ENCODE assay signal across 8 cellular contexts in genomic region chr22:21712751-21713427, GRCh38. TPM values are rescaled to one million over a fixed set of nuclear protein-coding genes. Genes with fewer than 3 reads are reported as not detected.
DNase-seq lines count a peak whose midpoint lies in the region; ATAC-seq, FAIRE-seq and TF ChIP-seq lines count a peak whose summit lies in the region.

No MANE protein-coding gene starts in this region.

- WGBS in pancreas, 2 donors, result 7 to 8% methylated on average over 14 of the region's 14 CpGs

- no peak overlapping the region for H3K27ac Mint-ChIP-seq in CD8-positive, alpha-beta T cell
- H3K27ac Mint-ChIP-seq in type B pancreatic cell, result peak overlapping the region; percentile 62

- no peaks in the 10 kb centered on the region for H3K27me3 ChIP-seq in CD8-positive, alpha-beta T cell (ENCODE audit: insufficient read depth, low read length)
- no peaks in the 10 kb centered on the region for H3K27me3 ChIP-seq in pancreas

- POLR2A ChIA-PET in CD8-positive, alpha-beta T cell (lab: Charles Lee), result no interaction called here

- H3K9me3 ChIP-seq in CD8-positive, alpha-beta T cell (ENCODE audit: low read length), result no peaks in the 10 kb centered on the region
- H3K9me3 ChIP-seq in pancreas, result no peaks in the 10 kb centered on the region

- H3K36me3 ChIP-seq in CD8-positive, alpha-beta T cell (ENCODE audit: insufficient read depth, low read length), result no peaks in the 10 kb centered on the region
- no peaks in the 10 kb centered on the region for H3K36me3 ChIP-seq in pancreas

- FAIRE-seq in pancreas (lab: Jason Lieb, UNC), result no peak

- no peaks in the 10 kb centered on the region for H3K27me3 Mint-ChIP-seq in CD8-positive, alpha-beta T cell (ENCODE audit: low read depth)
- no peaks in the 10 kb centered on the region for H3K27me3 Mint-ChIP-seq in type B pancreatic cell

- H3K9me3 Mint-ChIP-seq in CD8-positive, alpha-beta T cell, result no peaks in the 10 kb centered on the region
- no peaks in the 10 kb centered on the region for H3K9me3 Mint-ChIP-seq in type B pancreatic cell

- no peak overlapping the region for H3K4me3 ChIP-seq in CD8-positive, alpha-beta T cell (ENCODE audit: low read depth, low read length)
- H3K4me3 ChIP-seq in pancreas, result peak overlapping the region in 1 of 4 donors; percentile 3

- no peak overlapping the region for H3K27ac ChIP-seq in CD8-positive, alpha-beta T cell (ENCODE audit: low read depth, low read length)
- H3K27ac ChIP-seq in pancreas, result no peak overlapping the region

- intact Hi-C loops in CD8-positive, alpha-beta T cell (cut with DNase I, micrococcal nuclease), result loop anchor here (1.0 to 2.0 kb wide), 3 partner anchors 13 to 240 kb away; partner anchors contain the start of gene PPM1F (in 2 of the 2)
- intact Hi-C loops in pancreas (cut with DNase I), result loop anchor here in 1 of 3 donors (5.0 kb wide), 1 partner anchor 224 kb away; no protein-coding TSS in a partner anchor

- no peaks in the 10 kb centered on the region for H3K4me1 ChIP-seq in CD8-positive, alpha-beta T cell (ENCODE audit: insufficient read depth, low read length)
- H3K4me1 ChIP-seq in pancreas, result peaks cover 3 to 13% (median 13%) of the 10 kb centered on the region in 3 donors

- peak overlapping the region; percentile 37 for H3K4me3 Mint-ChIP-seq in CD8-positive, alpha-beta T cell
- no peak overlapping the region for H3K4me3 Mint-ChIP-seq in type B pancreatic cell

- peaks cover 5% of the 10 kb centered on the region for H3K4me1 Mint-ChIP-seq in CD8-positive, alpha-beta T cell (ENCODE audit: low read depth)
- H3K4me1 Mint-ChIP-seq in type B pancreatic cell (ENCODE audit: unreplicated experiment), result peaks cover 23% of the 10 kb centered on the region

- H3K36me3 Mint-ChIP-seq in CD8-positive, alpha-beta T cell, result peaks cover 3% of the 10 kb centered on the region
- H3K36me3 Mint-ChIP-seq in type B pancreatic cell, result peaks cover 12% of the 10 kb centered on the region

- TF ChIP-seq CTCF in CD8-positive, alpha-beta T cell (IDR thresholded peaks at IDR 0.05), result peak; percentile 81
- TF ChIP-seq CTCF in pancreas (IDR thresholded peaks at IDR 0.05), result peak; percentile 42 to 64 (median 60)
- TF ChIP-seq CTCF in type B pancreatic cell (conservative IDR thresholded peaks at IDR 0.05), result peak; percentile 83

- peak in 6 of 7 experiments; percentile 39 to 75 (median 57) for DNase-seq in CD8-positive, alpha-beta T cell
- DNase-seq in HPDE6-E6E7 (ENCODE audit: extremely low spot score) (peak; percentile 62), RPMI7951 (ENCODE audit: low read depth) (peak; percentile 75), globus pallidus (ENCODE audit: low spot score) (peak; percentile 77), pancreas (peak in 3 of 6 donors; percentile 56 to 73 (median 58)), type B pancreatic cell (ENCODE audit: extremely low spot score, unreplicated experiment) (no peak)
- peak; percentile 65 for DNase-seq in activated naive CD4-positive, alpha-beta T cell treated with Interleukin-2 at 50 U/mL for 16 hours

- CTCF ChIA-PET in CD8-positive, alpha-beta T cell (lab: Charles Lee), result interaction anchor here (0.8 to 1.6 kb wide), 5 partner anchors 224 to 240 kb away, joined by 3 to 10 read pairs (median 5); partner anchors contain the start of gene PPM1F

- ATAC-seq in CD8-positive, alpha-beta T cell, result peak; percentile 96
- ATAC-seq in pancreas, result peak; percentile 81 to 94 (median 88)
- ATAC-seq in HG03378 (IDR thresholded peaks at IDR 0.05; ENCODE audit: unreplicated experiment), result no peak

RNA-seq across cellular contexts. Expression of gene YPEL1, which starts 22.7 kb away (rescaled TPM):
- 1 to 10 TPM; 3.2 to 3.3 TPM for total RNA-seq in CD8-positive, alpha-beta T cell
- 1.1 and 1.8 TPM in 2 replicates for total RNA-seq in RPMI7951 (2014; rRNA removed; shearing (Covaris generic))
- 1 to 10 TPM; 2.0 to 7.2 (median 2.7) TPM for total RNA-seq in pancreas
- 1 to 10 TPM; 2.4 to 3.1 TPM for polyA plus RNA-seq in pancreas
- 7.8 and 19.3 TPM in 2 replicates for total RNA-seq in type B pancreatic cell (ENCODE audit: low replicate concordance)

RNA-seq across cellular contexts. Expression of gene PPIL2, which starts 47.1 kb away (rescaled TPM):
- total RNA-seq in CD8-positive, alpha-beta T cell, result 10 to 100 TPM; 42.5 to 51.7 TPM
- 12.0 and 15.7 TPM in 2 replicates for total RNA-seq in RPMI7951 (2014; rRNA removed; shearing (Covaris generic))
- total RNA-seq in pancreas (10 to 100 TPM; 21.1 to 33.5 (median 27.7) TPM), type B pancreatic cell (ENCODE audit: low replicate concordance) (41.1 and 49.2 TPM in 2 replicates)
- polyA plus RNA-seq in pancreas, result 10 to 100 TPM; 54.2 to 57.0 TPM
